20 cellular contexts compared by ENCODE assay signal in the genomic region with DNA sequence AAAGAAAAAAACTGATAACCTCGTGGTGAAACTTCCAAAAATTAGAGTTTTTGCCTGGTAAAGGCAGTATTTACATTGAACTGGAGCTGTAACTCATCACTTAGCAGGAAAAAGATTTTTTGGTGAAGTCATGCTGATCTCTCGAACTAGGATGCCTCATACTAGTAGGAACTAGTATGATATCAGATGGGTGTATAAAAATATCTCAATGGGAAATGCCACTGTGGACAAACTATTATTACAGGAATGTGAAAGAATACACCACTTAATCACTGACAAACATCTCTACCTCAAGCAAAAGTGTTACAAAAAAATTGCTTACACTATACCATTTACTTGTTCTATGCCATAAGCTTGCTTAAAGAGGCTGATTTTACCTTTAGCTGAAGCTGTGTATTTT. TPM values are rescaled to one million over a fixed set of nuclear protein-coding genes. Genes with fewer than 3 reads are reported as not detected.
A peak's percentile ranks its signal among the peaks of the same experiment; 100 is the strongest.
DNase-seq lines count a peak whose midpoint lies in the region; ATAC-seq, FAIRE-seq and TF ChIP-seq lines count a peak whose summit lies in the region.
"Had no signal": no experiment of that assay in that cellular context is flagged by ENCODE, and none has a peak within 500 bp of the region (broad histone marks: within the 10 kb centered on the region; RNA-seq: fewer than 3 reads in every experiment).

No MANE protein-coding gene starts in this region.

- no peak overlapping the region for H4K91ac ChIP-seq in mesenchymal stem cell (ENCODE audit: low read length)

- H3K14ac ChIP-seq in mesenchymal stem cell (ENCODE audit: low read length in 2 of 2): no peak overlapping the region

- H3K36me3 ChIP-seq in bronchial epithelial cell (ENCODE audit: control insufficient read depth, insufficient read depth, low read length) (no peaks in the 10 kb centered on the region), mesenchymal stem cell (ENCODE audit: control insufficient read depth in 1 of 2, insufficient read depth in 2 of 2, low read depth in 1 of 2, low read length in 2 of 2) (no peaks in the 10 kb centered on the region)
- H3K36me3 ChIP-seq: thyroid gland had no signal

- peaks cover 7% of the 10 kb centered on the region for H3K79me1 ChIP-seq in mesenchymal stem cell (replicated peaks; ENCODE audit: low read length, poor library complexity, severe bottlenecking)

- no peak for ATAC-seq in GM21515 (IDR thresholded peaks at IDR 0.05; ENCODE audit: unreplicated experiment)
- ATAC-seq: natural killer cell had no signal

- no peak overlapping the region for H3K9ac ChIP-seq in mesenchymal stem cell (ENCODE audit: low read length)

- no peak overlapping the region for H2BK12ac ChIP-seq in mesenchymal stem cell (ENCODE audit: low read length in 2 of 2)

- H2BK5ac ChIP-seq in mesenchymal stem cell (ENCODE audit: low read depth, low read length, poor library complexity, severe bottlenecking): no peak overlapping the region

- H3K27ac ChIP-seq in mesenchymal stem cell (ENCODE audit: low read length, poor library complexity, severe bottlenecking): no peak overlapping the region
- H3K27ac ChIP-seq: coronary artery, thyroid gland had no signal

- DNase-seq in AG04449 (ENCODE audit: low read depth, low spot score): peak; percentile 33
- peak; percentile 55 for DNase-seq in LHCN-M2 (ENCODE audit: low read depth)
- peak; percentile 85 for DNase-seq in bronchial epithelial cell (ENCODE audit: low read depth)
- DNase-seq in mesenchymal stem cell: peak; percentile 50
- DNase-seq in DMS 273 (lab: John Stamatoyannopoulos, UW; ENCODE audit: unreplicated experiment): no peak
- DNase-seq in HuH-7.5 (ENCODE audit: low spot score): no peak
- no peak for DNase-seq in HT-29 (ENCODE audit: low spot score)
- DNase-seq: ACHN; activated naive CD8-positive, alpha-beta T cell treated with anti-CD3 and anti-CD28 coated beads for 36 hours; activated T-cell treated with anti-CD3 and anti-CD28 coated beads for 4 hours; Caco-2; MM.1S; natural killer cell; NCI-H2029; NCI-H774; stimulated activated CD4-positive, alpha-beta T cell treated with anti-CD3 and anti-CD28 coated beads, Interleukin-2, amount 100 ng/mL, for 48 hours; stimulated activated CD8-positive, alpha-beta memory T cell treated with anti-CD3 and anti-CD28 coated beads, Interleukin-4, amount 100 ng/mL, for 48 hours; thyroid gland had no signal

- no peak overlapping the region for H2AFZ ChIP-seq in mesenchymal stem cell (ENCODE audit: low read depth, low read length)

- CTCF ChIA-PET in AG04449 (lab: Yijun Ruan, JAX): interaction anchor here (2.7 to 3.2 kb wide), 2 partner anchors 10 to 30 kb away, joined by 8 to 12 read pairs; no protein-coding TSS in a partner anchor

- H3K4me1 ChIP-seq in mesenchymal stem cell (ENCODE audit: control insufficient read depth, insufficient read depth, low read depth, low read length): no peaks in the 10 kb centered on the region
- H3K4me1 ChIP-seq: Caco-2, thyroid gland had no signal

- H4K8ac ChIP-seq in mesenchymal stem cell (ENCODE audit: low read length): no peak overlapping the region

- no peak overlapping the region for H2BK120ac ChIP-seq in mesenchymal stem cell (ENCODE audit: low read depth, low read length)

- no peak for FAIRE-seq in bronchial epithelial cell (lab: Jason Lieb, UNC)

- H3K18ac ChIP-seq in mesenchymal stem cell (ENCODE audit: low read depth in 1 of 2, low read length in 2 of 2): no peak overlapping the region

- no peak overlapping the region for H3K4me2 ChIP-seq in mesenchymal stem cell (ENCODE audit: low read length, poor library complexity, severe bottlenecking)

- POLR2A ChIA-PET in AG04449 (lab: Yijun Ruan, JAX): interaction anchor here (0.6 kb wide), 1 partner anchor 29 kb away, joined by 3 read pairs; no protein-coding TSS in a partner anchor

- no peak overlapping the region for H2BK15ac ChIP-seq in mesenchymal stem cell (ENCODE audit: low read depth, poor library complexity, severe bottlenecking)

- H3K23ac ChIP-seq in mesenchymal stem cell (ENCODE audit: low read length in 2 of 2): no peak overlapping the region

- 61% methylated on average over 2 of the region's 2 CpGs for WGBS in mesenchymal stem cell

- H3K27me3 ChIP-seq in bronchial epithelial cell (ENCODE audit: control insufficient read depth, insufficient read depth, low read length): no peaks in the 10 kb centered on the region
- no peaks in the 10 kb centered on the region for H3K27me3 ChIP-seq in mesenchymal stem cell (ENCODE audit: control insufficient read depth in 1 of 2, insufficient read depth in 1 of 2, low read length in 2 of 2)
- H3K27me3 ChIP-seq: thyroid gland had no signal

- no peak overlapping the region for H2AK5ac ChIP-seq in mesenchymal stem cell (ENCODE audit: low read length, severe bottlenecking)

- no peak for TF ChIP-seq CTCF in AG04449 (IDR thresholded peaks at IDR 0.05; ENCODE audit: insufficient read depth, low read length, missing control alignments)
- no peak for TF ChIP-seq CTCF in bronchial epithelial cell (IDR thresholded peaks at IDR 0.05; ENCODE audit: insufficient read depth, low read length, severe bottlenecking)

- no peak overlapping the region for H3K4ac ChIP-seq in mesenchymal stem cell (ENCODE audit: low read depth in 1 of 2, low read length in 2 of 2)

- H3K4me3 ChIP-seq in AG04449 (ENCODE audit: low read depth, low read length): no peak overlapping the region
- no peak overlapping the region for H3K4me3 ChIP-seq in bronchial epithelial cell (ENCODE audit: low read depth, low read length)
- H3K4me3 ChIP-seq in mesenchymal stem cell (ENCODE audit: insufficient read depth in 1 of 2, low read depth in 1 of 2, low read length in 2 of 2): no peak overlapping the region
- H3K4me3 ChIP-seq: coronary artery, thyroid gland had no signal

- no peaks in the 10 kb centered on the region for H3K9me3 ChIP-seq in mesenchymal stem cell (ENCODE audit: control insufficient read depth, low read length)
- H3K9me3 ChIP-seq: Caco-2, thyroid gland had no signal

RNA-seq across cellular contexts. Expression of a gene that starts 28.4 kb away (rescaled TPM):
- 2.0 and 2.5 TPM in 2 replicates for total RNA-seq in LHCN-M2 (2014; rRNA removed)
- polyA plus RNA-seq in LHCN-M2 (2012): 0.68 TPM
- total RNA-seq in bronchial epithelial cell: 1.4 and 1.6 TPM in 2 replicates
- polyA plus RNA-seq in mesenchymal stem cell (2013, experiment 1 of 2): 1.7 TPM
- 1.2 TPM for polyA plus RNA-seq in mesenchymal stem cell (2013, experiment 2 of 2)
- total RNA-seq in HT-29 (2014; rRNA removed; shearing (Covaris generic)): 3.4 and 4.6 TPM in 2 replicates

Comparison
In these comparisons a context has a peak if more than half of its experiments do, and no peak if none do; other contexts are left out.
1. DNase-seq: peak in AG04449 (single experiment), LHCN-M2 (single experiment), bronchial epithelial cell (single experiment) and mesenchymal stem cell (single experiment); none in DMS 273 (single experiment), HuH-7.5 (single experiment) and HT-29 (single experiment).